Comparison of ENCODE assay signal across 8 cellular contexts in genomic region chr22:46542011-46542985, GRCh38. TPM values are rescaled to one million over a fixed set of nuclear protein-coding genes. Genes with fewer than 3 reads are reported as not detected.
DNase-seq lines count a peak whose midpoint lies in the region; ATAC-seq and TF ChIP-seq lines count a peak whose summit lies in the region.

No MANE protein-coding gene starts in this region.

- H3K9me3 ChIP-seq in T-helper 17 cell (ENCODE audit: control insufficient read depth, low read length, poor library complexity, severe bottlenecking) (no peaks in the 10 kb centered on the region), adipocyte (ENCODE audit: control insufficient read depth, low read length) (no peaks in the 10 kb centered on the region), right atrium auricular region (no peaks in the 10 kb centered on the region), smooth muscle cell (replicated peaks; ENCODE audit: low read depth) (no peaks in the 10 kb centered on the region)

- no peak overlapping the region for H3K27ac ChIP-seq in right atrium auricular region
- H3K27ac ChIP-seq in smooth muscle cell (ENCODE audit: low read depth), result no peak overlapping the region

- H3K9ac ChIP-seq in adipocyte (ENCODE audit: low read length) (no peak overlapping the region), smooth muscle cell (ENCODE audit: low read depth) (no peak overlapping the region)

- H3K4me3 ChIP-seq in adipocyte (ENCODE audit: low read length) (no peak overlapping the region), right atrium auricular region (no peak overlapping the region), smooth muscle cell (no peak overlapping the region)

- H4K20me1 ChIP-seq in smooth muscle cell (ENCODE audit: low read depth), result peaks cover 4% of the 10 kb centered on the region

- DNase-seq in Right ventricle myocardium inferior (ENCODE audit: missing footprints) (no peak), cardiac septum (ENCODE audit: low spot score) (no peak), LoVo (ENCODE audit: low spot score) (peak; percentile 68), T-helper 17 cell (peak; percentile 41 to 70 (median 43)), adipocyte (ENCODE audit: low read depth) (peak; percentile 87), right atrium auricular region (ENCODE audit: low spot score) (peak; percentile 68), smooth muscle cell (lab: John Stamatoyannopoulos, UW; ENCODE audit: unreplicated experiment) (peak; percentile 29), HPDE6-E6E7 (ENCODE audit: extremely low spot score) (no peak)

- H3K4me3 Mint-ChIP-seq in T-helper 17 cell, result no peak overlapping the region

- H3K27me3 Mint-ChIP-seq in T-helper 17 cell, result peaks cover 29% of the 10 kb centered on the region

- H3K36me3 ChIP-seq in adipocyte (ENCODE audit: control insufficient read depth, insufficient read depth, low read length, severe bottlenecking) (no peaks in the 10 kb centered on the region), right atrium auricular region (no peaks in the 10 kb centered on the region), smooth muscle cell (ENCODE audit: low read depth) (no peaks in the 10 kb centered on the region)

- 45% methylated on average over 27 of the region's 27 CpGs for WGBS in smooth muscle cell (ENCODE audit: low lambda C conversion rate)

- peaks cover 16% of the 10 kb centered on the region for H3F3A ChIP-seq in smooth muscle cell (ENCODE audit: low read depth)

- ATAC-seq in Right ventricle myocardium inferior (peak; percentile 76), T-helper 17 cell (peak; percentile 99)

- TF ChIP-seq CTCF in right atrium auricular region (IDR thresholded peaks at IDR 0.05), result peak; percentile 86 to 97
- TF ChIP-seq CTCF in smooth muscle cell (IDR thresholded peaks at IDR 0.05; ENCODE audit: borderline replicate concordance, insufficient read depth, poor library complexity, severe bottlenecking), result peak; percentile 87

- H3K4me1 ChIP-seq in adipocyte (ENCODE audit: control insufficient read depth, insufficient read depth, low read length) (peaks cover 34% of the 10 kb centered on the region), right atrium auricular region (peaks cover 0 to 41% of the 10 kb centered on the region in 2 donors), smooth muscle cell (ENCODE audit: low read depth) (peaks cover 17% of the 10 kb centered on the region)

- H3K27ac Mint-ChIP-seq in T-helper 17 cell, result no peak overlapping the region

- H2AFZ ChIP-seq in smooth muscle cell (ENCODE audit: low read depth), result no peak overlapping the region

- no peaks in the 10 kb centered on the region for H3K79me2 ChIP-seq in smooth muscle cell (ENCODE audit: low read depth)

- no peak overlapping the region for H3K4me2 ChIP-seq in smooth muscle cell

- intact Hi-C loops in Right ventricle myocardium inferior (cut with DNase I) (loop anchor here (2.0 to 5.0 kb wide), 2 partner anchors 175 to 420 kb away; no protein-coding TSS in a partner anchor), cardiac septum (cut with DNase I) (loop anchor here (1.0 to 10.0 kb wide), 3 partner anchors 187 to 547 kb away; no protein-coding TSS in a partner anchor)

- no peaks in the 10 kb centered on the region for H3K36me3 Mint-ChIP-seq in T-helper 17 cell (ENCODE audit: low read depth)

- peaks cover 10% of the 10 kb centered on the region for H3K4me1 Mint-ChIP-seq in T-helper 17 cell

- H3K27me3 ChIP-seq in adipocyte (replicated peaks; ENCODE audit: control insufficient read depth, insufficient read depth, low read length) (peaks cover 9% of the 10 kb centered on the region), right atrium auricular region (no peaks in the 10 kb centered on the region), smooth muscle cell (ENCODE audit: low read depth) (peaks cover 4% of the 10 kb centered on the region)

RNA-seq across cellular contexts. Expression of gene CELSR1, which starts 4.9 kb away (rescaled TPM):
- 8.4 TPM for total RNA-seq in Right ventricle myocardium inferior
- total RNA-seq in cardiac septum, result 13.3 TPM
- total RNA-seq in T-helper 17 cell, result 1 to 10 TPM; 3.0 to 6.0 TPM
- total RNA-seq in right atrium auricular region, result 1 to 10 TPM; 7.1 to 9.6 TPM
- 15.2 and 17.6 TPM in 2 replicates for total RNA-seq in smooth muscle cell
- 3.6 and 12.3 TPM in 2 replicates for polyA plus RNA-seq in smooth muscle cell

Comparison
In these comparisons a context has a peak if more than half of its experiments do, and no peak if none do; other contexts are left out.
1. DNase-seq: peak in LoVo (single experiment), T-helper 17 cell (3 of 3), adipocyte (single experiment), right atrium auricular region (single experiment) and smooth muscle cell (single experiment); none in Right ventricle myocardium inferior (single experiment), cardiac septum (single experiment) and HPDE6-E6E7 (single experiment).